Comparison of ENCODE assay signal across 18 cellular contexts in genomic region chr5:154329062-154329461, GRCh38.
DNase-seq lines count a peak whose midpoint lies in the region; ATAC-seq and TF ChIP-seq lines count a peak whose summit lies in the region.
"Had no signal": no experiment of that assay in that cellular context is flagged by ENCODE, and none has a peak within 500 bp of the region (broad histone marks: within the 10 kb centered on the region; RNA-seq: fewer than 3 reads in every experiment).

No MANE protein-coding gene starts in this region.

- H3K36me3 ChIP-seq in right lobe of liver = no peaks in the 10 kb centered on the region
- H3K36me3 ChIP-seq: BLaER1 had no signal

- no peak overlapping the region for H3K4me3 ChIP-seq in right lobe of liver
- H3K4me3 ChIP-seq: BLaER1, GM12878, GM23248 had no signal

- ATAC-seq in right lobe of liver = peak in 3 of 4 donors; percentile 31 to 46 (median 41)
- no peak for ATAC-seq in activated T-cell treated with anti-CD3 and anti-CD28 coated beads, Interleukin-2, amount 50 U/mL, for 4 hours
- no peak for ATAC-seq in HG02588 (IDR thresholded peaks at IDR 0.05; ENCODE audit: unreplicated experiment)
- ATAC-seq: GM12878, HCT116 had no signal

- no peak for TF ChIP-seq POLR2A in right lobe of liver (IDR thresholded peaks at IDR 0.05)

- H3K9me3 ChIP-seq in right lobe of liver = no peaks in the 10 kb centered on the region
- H3K9me3 ChIP-seq: BLaER1 had no signal

- H3K4me1 ChIP-seq in right lobe of liver = peaks cover 0 to 4% (median 0%) of the 10 kb centered on the region in 4 donors
- H3K4me1 ChIP-seq: BLaER1 had no signal

- H3K27ac Mint-ChIP-seq in neural crest cell (ENCODE audit: unreplicated experiment) = peak overlapping the region; percentile 75
- H3K27ac Mint-ChIP-seq: CD14-positive monocyte; CD4-positive, alpha-beta T cell; CD8-positive, alpha-beta memory T cell; H9 had no signal

- 0 out of 2 replicates have a peak overlapping the region, but pooled peaks have one; percentile 11 for H3K27ac ChIP-seq in C4-2B
- no peak overlapping the region for H3K27ac ChIP-seq in right lobe of liver
- H3K27ac ChIP-seq: BLaER1, GM23248 had no signal

- no peak for DNase-seq in right lobe of liver
- no peak for DNase-seq in neural crest cell (ENCODE audit: low read depth, low spot score)
- no peak for DNase-seq in GOT3 (lab: John Stamatoyannopoulos, UW)
- DNase-seq in activated T-cell treated with anti-CD3 and anti-CD28 coated beads, Interleukin-2, amount 50 U/mL, for 4 hours = no peak
- DNase-seq: CD4-positive, alpha-beta T cell; CD8-positive, alpha-beta memory T cell; DMS 273 treated with DMSO at 0.1 percent for 48 hours; DMS79; EL; GDM1; GM23248; H9 had no signal

- no peak overlapping the region for H3K4me3 Mint-ChIP-seq in neural crest cell
- no peak overlapping the region for H3K4me3 Mint-ChIP-seq in activated T-cell treated with anti-CD3 and anti-CD28 coated beads, Interleukin-2, amount 50 U/mL, for 4 hours
- H3K4me3 Mint-ChIP-seq: CD14-positive monocyte; CD4-positive, alpha-beta T cell; CD8-positive, alpha-beta memory T cell; H9 had no signal

- H3K9me3 Mint-ChIP-seq in neural crest cell = no peaks in the 10 kb centered on the region
- no peaks in the 10 kb centered on the region for H3K9me3 Mint-ChIP-seq in activated T-cell treated with anti-CD3 and anti-CD28 coated beads, Interleukin-2, amount 50 U/mL, for 4 hours
- H3K9me3 Mint-ChIP-seq: CD4-positive, alpha-beta T cell; CD8-positive, alpha-beta memory T cell; H9 had no signal

- no peaks in the 10 kb centered on the region for H3K27me3 ChIP-seq in right lobe of liver
- H3K27me3 ChIP-seq: BLaER1 had no signal

- H3K4me1 Mint-ChIP-seq in neural crest cell = peaks cover 6% of the 10 kb centered on the region
- no peaks in the 10 kb centered on the region for H3K4me1 Mint-ChIP-seq in activated T-cell treated with anti-CD3 and anti-CD28 coated beads, Interleukin-2, amount 50 U/mL, for 4 hours (ENCODE audit: low read depth)
- H3K4me1 Mint-ChIP-seq: CD14-positive monocyte; CD8-positive, alpha-beta memory T cell had no signal

- intact Hi-C loops in right lobe of liver (cut with DNase I) = no loop called here

- 67% methylated on average over 3 of the region's 3 CpGs for WGBS in right lobe of liver (ENCODE audit: insufficient coverage, low coverage, low lambda C conversion rate, missing lambda C conversion rate)

- no peak for TF ChIP-seq CTCF in C4-2B (conservative IDR thresholded peaks at IDR 0.05)
- TF ChIP-seq CTCF in right lobe of liver (IDR thresholded peaks at IDR 0.05) = no peak
- no peak for TF ChIP-seq CTCF in neural crest cell (conservative IDR thresholded peaks at IDR 0.05)

- no peaks in the 10 kb centered on the region for H3K36me3 Mint-ChIP-seq in neural crest cell (ENCODE audit: low read depth)
- H3K36me3 Mint-ChIP-seq in activated T-cell treated with anti-CD3 and anti-CD28 coated beads, Interleukin-2, amount 50 U/mL, for 4 hours (ENCODE audit: insufficient read depth) = peaks cover 33% of the 10 kb centered on the region

- no peaks in the 10 kb centered on the region for H3K27me3 Mint-ChIP-seq in neural crest cell (ENCODE audit: low read depth)
- no peaks in the 10 kb centered on the region for H3K27me3 Mint-ChIP-seq in activated T-cell treated with anti-CD3 and anti-CD28 coated beads, Interleukin-2, amount 50 U/mL, for 4 hours (ENCODE audit: low read depth)
- H3K27me3 Mint-ChIP-seq: CD4-positive, alpha-beta T cell; CD8-positive, alpha-beta memory T cell had no signal

Comparison
In these comparisons a context has a peak if more than half of its experiments do, and no peak if none do; other contexts are left out.
1. ATAC-seq: peak in right lobe of liver (3 of 4); none in activated T-cell treated with anti-CD3 and anti-CD28 coated beads, Interleukin-2, amount 50 U/mL, for 4 hours (0 of 2) and HG02588 (single experiment).